Comparison of ENCODE assay signal across 8 cellular contexts in the genomic region with DNA sequence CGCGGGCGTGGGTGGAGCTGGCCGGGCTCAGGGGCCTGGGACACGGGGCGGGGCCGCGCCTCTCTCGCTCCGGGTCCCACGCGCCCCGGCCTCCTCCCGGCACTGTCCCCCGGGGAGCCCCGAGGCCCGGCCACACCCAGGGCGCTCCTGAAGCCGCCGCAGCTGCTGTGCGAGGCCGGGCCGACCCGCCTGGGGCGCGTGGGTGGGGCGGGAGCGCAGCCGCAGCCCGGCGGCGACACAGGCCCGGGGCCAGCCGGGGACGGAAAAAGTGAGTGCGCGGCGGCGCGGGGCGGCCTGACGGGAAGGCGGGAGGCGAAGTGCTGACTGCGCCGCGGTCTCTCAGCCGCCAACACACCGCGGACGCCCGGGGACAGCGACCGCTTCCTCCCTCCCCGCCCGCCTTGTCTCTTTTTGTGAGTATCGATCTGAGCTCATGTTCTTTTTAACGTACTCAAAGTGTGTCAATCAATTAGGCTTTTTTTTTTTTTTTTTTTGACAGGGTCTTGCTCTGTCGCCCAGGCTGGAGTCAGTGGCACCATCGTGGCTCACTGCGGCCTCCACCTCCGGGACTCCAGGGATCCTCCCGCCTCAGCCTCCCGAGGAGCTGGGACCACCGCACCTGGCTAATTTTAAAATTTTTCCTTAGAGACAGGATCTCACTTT.
DNase-seq lines count a peak whose midpoint lies in the region; ATAC-seq and TF ChIP-seq lines count a peak whose summit lies in the region.

No MANE protein-coding gene starts in this region.

- H3K4me3 ChIP-seq in astrocyte of the cerebellum (ENCODE audit: low read depth, low read length) (peak overlapping the region; percentile 22), iPS-18c (ENCODE audit: insufficient read depth, low read depth, low read length) (peak overlapping the region; percentile 41)

- in situ Hi-C loops in astrocyte of the cerebellum (cut with HindIII; ENCODE audit: low sequenced_read_pairs): no loop called here

- TF ChIP-seq CTCF in astrocyte of the cerebellum (IDR thresholded peaks at IDR 0.05; ENCODE audit: low read depth, low read length, missing control alignments): no peak

- DNase-seq in NCI-H345 (lab: John Stamatoyannopoulos, UW) (peak; percentile 46), NCI-H345 treated with DMSO at 0.1 percent for 48 hours (lab: John Stamatoyannopoulos, UW; ENCODE audit: unreplicated experiment) (no peak), T-helper 2 cell (peak; percentile 41 to 84 (median 67)), astrocyte of the cerebellum (ENCODE audit: low read depth) (no peak), NCI-H1105 (lab: John Stamatoyannopoulos, UW) (no peak)
- DNase-seq in stimulated activated CD4-positive, alpha-beta T cell treated with anti-CD3 and anti-CD28 coated beads, Interleukin-12 subunit alpha, Interleukin-12 subunit beta, amount 100 ng/mL, for 48 hours (ENCODE audit: low read depth in 2 of 3, low spot score in 1 of 3): peak; percentile 80 to 88 (median 81)

- ATAC-seq in HG03196 (IDR thresholded peaks at IDR 0.05; ENCODE audit: unreplicated experiment): peak; percentile 70

- no peaks in the 10 kb centered on the region for H3K9me3 ChIP-seq in iPS-18c (ENCODE audit: control insufficient read depth, insufficient read depth, low read length)

Comparison
In these comparisons a context has a peak if more than half of its experiments do, and no peak if none do; other contexts are left out.
1. DNase-seq: peak in NCI-H345 (single experiment), T-helper 2 cell (5 of 5) and stimulated activated CD4-positive, alpha-beta T cell treated with anti-CD3 and anti-CD28 coated beads, Interleukin-12 subunit alpha, Interleukin-12 subunit beta, amount 100 ng/mL, for 48 hours (3 of 3); none in NCI-H345 treated with DMSO at 0.1 percent for 48 hours (single experiment), astrocyte of the cerebellum (single experiment) and NCI-H1105 (single experiment).